In genomic region chr3:101900736-101901135, GRCh38 we compare ENCODE assay signal across 22 cellular contexts. TPM values are rescaled to one million over a fixed set of nuclear protein-coding genes. Genes with fewer than 3 reads are reported as not detected.
DNase-seq lines count a peak whose midpoint lies in the region; ATAC-seq, FAIRE-seq and TF ChIP-seq lines count a peak whose summit lies in the region.
"Had no signal": no experiment of that assay in that cellular context is flagged by ENCODE, and none has a peak within 500 bp of the region (broad histone marks: within the 10 kb centered on the region; RNA-seq: fewer than 3 reads in every experiment).

No MANE protein-coding gene starts in this region.

- H3K79me2 ChIP-seq in OCI-LY7 (ENCODE audit: insufficient read depth, low read depth, low read length) (no peaks in the 10 kb centered on the region), hepatocyte (no peaks in the 10 kb centered on the region)

- H3K9me2 ChIP-seq in OCI-LY7 (ENCODE audit: insufficient read depth, low read length) = no peaks in the 10 kb centered on the region
- H3K9me2 ChIP-seq in hepatocyte (replicated peaks; ENCODE audit: insufficient read depth) = no peaks in the 10 kb centered on the region

- H3K9me3 Mint-ChIP-seq in stimulated activated memory B cell treated with anti-CD40 and anti-IgM and Interleukin-4, amounts not matched to agents 10 μg/mL and 1 μg/mL and 100 μg/mL, for 72 hours = no peaks in the 10 kb centered on the region

- no peak overlapping the region for H3K27ac ChIP-seq in OCI-LY7 (ENCODE audit: low read depth, low read length, poor library complexity, severe bottlenecking)
- peak overlapping the region; percentile 22 for H3K27ac ChIP-seq in hepatocyte
- H3K27ac ChIP-seq in sigmoid colon = no peak overlapping the region
- H3K27ac ChIP-seq: PC-9, RWPE1, SJCRH30 had no signal

- H3K9me3 ChIP-seq in OCI-LY7 (ENCODE audit: low read length) (peaks cover 19% of the 10 kb centered on the region), hepatocyte (ENCODE audit: low read depth) (no peaks in the 10 kb centered on the region), sigmoid colon (no peaks in the 10 kb centered on the region)

- CTCF ChIA-PET in OCI-LY7 (lab: Charles Lee; ENCODE audit: unreplicated experiment) = interaction anchor here (0.5 to 1.1 kb wide), 2 partner anchors 11 to 85 kb away, joined by 3 read pairs; no protein-coding TSS in a partner anchor

- no peak for TF ChIP-seq EP300 in sigmoid colon (IDR thresholded peaks at IDR 0.05)

- peaks cover 68% of the 10 kb centered on the region for H3K4me1 ChIP-seq in OCI-LY7 (ENCODE audit: insufficient read depth, low read length, poor library complexity, severe bottlenecking)
- H3K4me1 ChIP-seq in hepatocyte (ENCODE audit: insufficient read depth) = no peaks in the 10 kb centered on the region
- H3K4me1 ChIP-seq in sigmoid colon = peaks cover 0 to 9% (median 4%) of the 10 kb centered on the region in 4 donors
- H3K4me1 ChIP-seq: SJCRH30 had no signal

- H3K27ac Mint-ChIP-seq in stimulated activated memory B cell treated with anti-CD40 and anti-IgM and Interleukin-4, amounts not matched to agents 10 μg/mL and 1 μg/mL and 100 μg/mL, for 72 hours = peak overlapping the region; percentile 82

- no peak for TF ChIP-seq POLR2A in GM12892 (IDR thresholded peaks at IDR 0.05; ENCODE audit: low read depth, low read length)
- no peak for TF ChIP-seq POLR2A in sigmoid colon (IDR thresholded peaks at IDR 0.05)

- H2AFZ ChIP-seq in OCI-LY7 (ENCODE audit: low read length) = peak overlapping the region; percentile 70; the same call in 1 of the 2 replicates
- H2AFZ ChIP-seq in hepatocyte = no peak overlapping the region

- H3K4me1 Mint-ChIP-seq in stimulated activated memory B cell treated with anti-CD40 and anti-IgM and Interleukin-4, amounts not matched to agents 10 μg/mL and 1 μg/mL and 100 μg/mL, for 72 hours = peaks cover 35% of the 10 kb centered on the region

- no peaks in the 10 kb centered on the region for H3K36me3 Mint-ChIP-seq in stimulated activated memory B cell treated with anti-CD40 and anti-IgM and Interleukin-4, amounts not matched to agents 10 μg/mL and 1 μg/mL and 100 μg/mL, for 72 hours
- H3K36me3 Mint-ChIP-seq: CD4-positive, CD25-positive, alpha-beta regulatory T cell had no signal

- ATAC-seq in stimulated activated memory B cell treated with anti-CD40 and anti-IgM and Interleukin-4, amounts not matched to agents 10 μg/mL and 1 μg/mL and 100 μg/mL, for 72 hours = no peak

- H3K36me3 ChIP-seq in OCI-LY7 (ENCODE audit: insufficient read depth, low read length) (peaks cover 16% of the 10 kb centered on the region; the same call in 1 of the 2 replicates), hepatocyte (replicated peaks; ENCODE audit: insufficient read depth, low read depth) (no peaks in the 10 kb centered on the region), sigmoid colon (no peaks in the 10 kb centered on the region)
- H3K36me3 ChIP-seq: SJCRH30 had no signal

- H3K4me3 Mint-ChIP-seq in stimulated activated memory B cell treated with anti-CD40 and anti-IgM and Interleukin-4, amounts not matched to agents 10 μg/mL and 1 μg/mL and 100 μg/mL, for 72 hours = no peak overlapping the region
- H3K4me3 Mint-ChIP-seq: CD4-positive, CD25-positive, alpha-beta regulatory T cell had no signal

- H3K27me3 ChIP-seq in hepatocyte (no peaks in the 10 kb centered on the region), sigmoid colon (no peaks in the 10 kb centered on the region)
- H3K27me3 ChIP-seq: SJCRH30 had no signal

- peak; percentile 62 for FAIRE-seq in GM12892 (lab: Jason Lieb, UNC)

- no TSS peak for BruUV-seq in OCI-LY7 (replicated peaks; lab: Mats Ljungman, UMichigan)

- 61% methylated on average over 2 of the region's 2 CpGs for WGBS in hepatocyte (ENCODE audit: low lambda C conversion rate, missing lambda C conversion rate)
- WGBS in sigmoid colon, 2 donors = 70 to 90% methylated on average over 2 of the region's 2 CpGs

- H3K27me3 Mint-ChIP-seq in stimulated activated memory B cell treated with anti-CD40 and anti-IgM and Interleukin-4, amounts not matched to agents 10 μg/mL and 1 μg/mL and 100 μg/mL, for 72 hours = no peaks in the 10 kb centered on the region

- no peak for DNase-seq in GM12892 (ENCODE audit: insufficient read length)
- DNase-seq in OCI-LY7 (ENCODE audit: low spot score) = no peak
- DNase-seq in hepatocyte (ENCODE audit: low spot score) = no peak
- no peak for DNase-seq in NCI-H2081 (lab: John Stamatoyannopoulos, UW)
- DNase-seq in activated gamma-delta T cell treated with Interleukin-2 at 50 U/mL for 16 hours = no peak
- DNase-seq in sigmoid colon = no peak
- DNase-seq: AML-193; CD4-positive, CD25-positive, alpha-beta regulatory T cell; COR-L47; DMS 273 treated with DMSO at 0.1 percent for 48 hours; DND-41; GDM1; GOT3; NCI-H1092 treated with DMSO at 0.1 percent for 48 hours; NCI-H1694; NCI-H2107; NCI-H524; NCI-H82; PC-9; SJCRH30 had no signal

- no peaks in the 10 kb centered on the region for H4K20me1 ChIP-seq in OCI-LY7 (ENCODE audit: insufficient read depth, low read length)
- no peaks in the 10 kb centered on the region for H4K20me1 ChIP-seq in hepatocyte (ENCODE audit: insufficient read depth, poor library complexity, severe bottlenecking)

- no peak overlapping the region for H3K4me2 ChIP-seq in OCI-LY7 (ENCODE audit: low read length)
- no peak overlapping the region for H3K4me2 ChIP-seq in hepatocyte
- H3K4me2 ChIP-seq: PC-9 had no signal

- TF ChIP-seq CTCF in OCI-LY7 (conservative IDR thresholded peaks at IDR 0.05; ENCODE audit: low read length) (no peak), hepatocyte (IDR thresholded peaks at IDR 0.05; ENCODE audit: poor library complexity) (no peak), sigmoid colon (IDR thresholded peaks at IDR 0.05) (no peak)

- intact Hi-C loops in OCI-LY7 (cut with micrococcal nuclease; ENCODE audit: unreplicated experiment) = no loop called here
- intact Hi-C loops in sigmoid colon (cut with DNase I) = no loop called here

- no peak overlapping the region for H3K4me3 ChIP-seq in OCI-LY7 (ENCODE audit: low read depth, low read length, poor library complexity, severe bottlenecking)
- no peak overlapping the region for H3K4me3 ChIP-seq in hepatocyte
- H3K4me3 ChIP-seq in sigmoid colon = no peak overlapping the region
- H3K4me3 ChIP-seq: PC-9, SJCRH30 had no signal

- POLR2A ChIA-PET in OCI-LY7 (lab: Charles Lee) = interaction anchor here (0.6 to 2.5 kb wide), 11 partner anchors 11 to 175 kb away, joined by 3 to 17 read pairs (median 4); no protein-coding TSS in a partner anchor

RNA-seq across cellular contexts. Expression of gene NFKBIZ, which starts 51.4 kb away (rescaled TPM):
- 27.7 TPM for polyA plus RNA-seq in GM12892 (2012; ENCODE audit: missing spikeins)
- total RNA-seq in OCI-LY7 (2014; rRNA removed; shearing (Covaris generic)) = 11.8 and 14.1 TPM in 2 replicates
- total RNA-seq in OCI-LY7 (2022) (26.6 and 33.3 TPM in 2 replicates), hepatocyte (164 and 182 TPM in 2 replicates), sigmoid colon (100 to 1,000 TPM in 1 of 4 donors, 10 to 100 TPM in 3; 49.9 to 121 (median 58.1) TPM)
- polyA plus RNA-seq in hepatocyte (160 and 192 TPM in 2 replicates), sigmoid colon (10 to 100 TPM in 2 of 3 donors, 1 to 10 TPM in 1; 4.2 to 55.0 (median 14.3) TPM)
